ENCODE assay signal across 8 cellular contexts in genomic region chr3:113461488-113461887, GRCh38.
"Had no signal": no experiment of that assay in that cellular context is flagged by ENCODE, and none has a peak within 500 bp of the region (broad histone marks: within the 10 kb centered on the region; RNA-seq: fewer than 3 reads in every experiment).

No MANE protein-coding gene starts in this region.

- H3K4me3 ChIP-seq: GM12878 had no signal

- DNase-seq: GDM1, GF-D8 had no signal

- FAIRE-seq: G401.6, GM12878, GM12891, GM12892, GM18507, GM19239 had no signal

- ATAC-seq: GM12878 had no signal
